In the genomic region with DNA sequence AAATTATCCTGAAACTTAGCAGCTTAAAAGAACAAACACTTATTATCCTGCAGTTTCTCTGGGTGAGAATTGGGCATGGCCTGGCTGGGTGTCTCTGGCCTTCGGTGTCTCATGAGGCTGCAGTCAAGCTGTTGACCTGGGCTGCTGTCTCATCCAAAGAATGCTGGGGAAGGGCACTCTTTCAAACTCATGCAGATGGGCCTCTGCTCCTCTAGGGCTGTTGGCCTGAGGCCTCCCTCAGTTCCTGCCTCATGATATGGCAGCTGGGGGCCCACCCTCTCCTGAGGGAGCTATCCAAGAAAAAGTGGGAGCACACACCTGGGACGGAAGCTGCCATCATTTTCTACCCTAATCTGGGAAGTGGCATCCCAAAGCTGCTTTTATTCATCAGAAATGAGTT, we compare ENCODE assay signal across 34 cellular contexts. TPM values are rescaled to one million over a fixed set of nuclear protein-coding genes. Genes with fewer than 3 reads are reported as not detected.
"Had no signal": no experiment of that assay in that cellular context is flagged by ENCODE, and none has a peak within 500 bp of the region (broad histone marks: within the 10 kb centered on the region; RNA-seq: fewer than 3 reads in every experiment).

No MANE protein-coding gene starts in this region.

- H3K27me3 Mint-ChIP-seq: activated CD4-positive, alpha-beta memory T cell treated with anti-CD3 and anti-CD28 coated beads for 36 hours; activated naive CD8-positive, alpha-beta T cell; activated naive CD8-positive, alpha-beta T cell treated with anti-CD3 and anti-CD28 coated beads, Interleukin-2, amount 50 U/mL, for 24 hours had no signal

- DNase-seq: activated B cell treated with CpG ODN at 0.5 μM for 24 hours; activated CD4-positive, alpha-beta memory T cell treated with anti-CD3 and anti-CD28 coated beads for 36 hours; activated CD4-positive, alpha-beta T cell treated with anti-CD3 and anti-CD28 coated beads for 4 hours; activated CD4-positive, alpha-beta T cell treated with anti-CD3 and anti-CD28 coated beads, Interleukin-2, amount 10 ng/mL, durations not matched to agents 24 days and 14 days; activated CD4-positive, alpha-beta T cell treated with anti-CD3 and anti-CD28 coated beads, Interleukin-2, amount 50 U/mL, for 1 hour; activated CD4-positive, alpha-beta T cell treated with anti-CD3 and anti-CD28 coated beads, Interleukin-2, amount 50 U/mL, for 4 hours; activated CD4-positive, CD25-positive, alpha-beta regulatory T cell treated with anti-CD3 and anti-CD28 coated beads, Interleukin-2, amount 50 U/mL, for 72 hours; activated CD8-positive, alpha-beta memory T cell treated with anti-CD3 and anti-CD28 coated beads, Interleukin-2, amount 50 U/mL, for 48 hours; activated CD8-positive, alpha-beta T cell treated with anti-CD3 and anti-CD28 coated beads for 36 hours; activated effector memory CD4-positive, alpha-beta T cell treated with Interleukin-2 at 50 U/mL for 16 hours; activated gamma-delta T cell; activated naive CD4-positive, alpha-beta T cell treated with anti-CD3 and anti-CD28 coated beads, Interleukin-2, amount 10 ng/mL, durations not matched to agents 7 days and 5 days; activated naive CD4-positive, alpha-beta T cell treated with Interleukin-2 at 50 U/mL for 16 hours; activated naive CD8-positive, alpha-beta T cell treated with anti-CD3 and anti-CD28 coated beads, Interleukin-2, amount 10 ng/mL, durations not matched to agents 7 days and 5 days; activated naive CD8-positive, alpha-beta T cell treated with anti-CD3 and anti-CD28 coated beads, Interleukin-2, amount 50 U/mL, for 24 hours; activated T-cell treated with anti-CD3 and anti-CD28 coated beads, Interleukin-2, amount 50 U/mL, for 24 hours; activated T-cell treated with anti-CD3 and anti-CD28 coated beads, Interleukin-2, amount 50 U/mL, for 48 hours; amygdala; anterior cingulate cortex; SW 1271; T-helper 1 cell; T-helper 2 cell; T-helper 9 cell had no signal

- H3K9me3 Mint-ChIP-seq: activated CD4-positive, alpha-beta T cell treated with anti-CD3 and anti-CD28 coated beads, Interleukin-2, amount 10 ng/mL, durations not matched to agents 24 days and 14 days; activated naive CD8-positive, alpha-beta T cell treated with anti-CD3 and anti-CD28 coated beads, Interleukin-2, amount 50 U/mL, for 24 hours; T-helper 1 cell treated with Interleukin-12 subunit alpha and Interleukin-12 subunit beta and Interleukin-4 antibody, amounts not matched to agents 30 μg/mL and 1 μg/mL, for 36 hours had no signal

- H3K4me3 Mint-ChIP-seq: activated B cell treated with CpG ODN at 0.5 μM for 24 hours; activated CD4-positive, alpha-beta memory T cell treated with anti-CD3 and anti-CD28 coated beads for 36 hours; activated CD4-positive, alpha-beta T cell treated with anti-CD3 and anti-CD28 coated beads, Interleukin-2, amount 10 ng/mL, durations not matched to agents 24 days and 14 days; activated CD8-positive, alpha-beta T cell treated with anti-CD3 and anti-CD28 coated beads for 36 hours; activated naive CD4-positive, alpha-beta T cell treated with anti-CD3 and anti-CD28 coated beads, Interleukin-2, amount 10 ng/mL, durations not matched to agents 7 days and 5 days; activated naive CD4-positive, alpha-beta T cell treated with anti-CD3 and anti-CD28 coated beads, Interleukin-2, amount 50 U/mL, for 24 hours; activated naive CD8-positive, alpha-beta T cell; activated naive CD8-positive, alpha-beta T cell treated with anti-CD3 and anti-CD28 coated beads, Interleukin-2, amount 10 ng/mL, durations not matched to agents 7 days and 5 days; activated naive CD8-positive, alpha-beta T cell treated with anti-CD3 and anti-CD28 coated beads, Interleukin-2, amount 50 U/mL, for 24 hours; activated T-cell treated with anti-CD3 and anti-CD28 coated beads, Interleukin-2, amount 50 U/mL, for 24 hours; brain; central memory CD8-positive, alpha-beta T cell; T-helper 1 cell treated with Interleukin-12 subunit alpha and Interleukin-12 subunit beta and Interleukin-4 antibody, amounts not matched to agents 30 μg/mL and 1 μg/mL, for 36 hours; T-helper 2 cell treated with Interferon-gamma antibody and Interleukin-4, amounts not matched to agents 5 μg/mL and 100 μg/mL, for 36 hours had no signal

- H3K36me3 ChIP-seq: ascending aorta, cardiac muscle cell had no signal

- H3K27ac ChIP-seq: ascending aorta, cardiac muscle cell had no signal

- H3K36me3 Mint-ChIP-seq: activated naive CD4-positive, alpha-beta T cell treated with anti-CD3 and anti-CD28 coated beads, Interleukin-2, amount 10 ng/mL, durations not matched to agents 7 days and 5 days; activated naive CD4-positive, alpha-beta T cell treated with anti-CD3 and anti-CD28 coated beads, Interleukin-2, amount 50 U/mL, for 24 hours; activated naive CD8-positive, alpha-beta T cell; activated naive CD8-positive, alpha-beta T cell treated with anti-CD3 and anti-CD28 coated beads, Interleukin-2, amount 10 ng/mL, durations not matched to agents 7 days and 5 days; brain had no signal

- H3K27ac Mint-ChIP-seq: activated B cell treated with CpG ODN at 0.5 μM for 24 hours; activated CD4-positive, alpha-beta memory T cell treated with anti-CD3 and anti-CD28 coated beads for 36 hours; activated CD4-positive, alpha-beta T cell treated with anti-CD3 and anti-CD28 coated beads, Interleukin-2, amount 10 ng/mL, durations not matched to agents 24 days and 14 days; activated CD8-positive, alpha-beta T cell treated with anti-CD3 and anti-CD28 coated beads for 36 hours; activated naive CD4-positive, alpha-beta T cell treated with anti-CD3 and anti-CD28 coated beads, Interleukin-2, amount 10 ng/mL, durations not matched to agents 7 days and 5 days; activated naive CD4-positive, alpha-beta T cell treated with anti-CD3 and anti-CD28 coated beads, Interleukin-2, amount 50 U/mL, for 24 hours; activated naive CD8-positive, alpha-beta T cell; activated naive CD8-positive, alpha-beta T cell treated with anti-CD3 and anti-CD28 coated beads, Interleukin-2, amount 10 ng/mL, durations not matched to agents 7 days and 5 days; activated naive CD8-positive, alpha-beta T cell treated with anti-CD3 and anti-CD28 coated beads, Interleukin-2, amount 50 U/mL, for 24 hours; activated T-cell treated with anti-CD3 and anti-CD28 coated beads, Interleukin-2, amount 50 U/mL, for 24 hours; activated T-helper 2 cell treated with anti-CD3 and anti-CD28 coated beads, Interferon-gamma antibody, Interleukin-2, Interleukin-4, amounts not matched to agents 10 μg/mL and 5 μg/mL and 100 μg/mL, durations not matched to agents 14 hours and 24 hours and 36 hours; brain; T-helper 1 cell treated with Interleukin-12 subunit alpha and Interleukin-12 subunit beta and Interleukin-4 antibody, amounts not matched to agents 30 μg/mL and 1 μg/mL, for 36 hours; T-helper 2 cell treated with Interferon-gamma antibody and Interleukin-4, amounts not matched to agents 5 μg/mL and 100 μg/mL, for 36 hours had no signal

- ATAC-seq: activated CD8-positive, alpha-beta T cell treated with anti-CD3 and anti-CD28 coated beads for 36 hours; activated naive CD8-positive, alpha-beta T cell treated with anti-CD3 and anti-CD28 coated beads, Interleukin-2, amount 50 U/mL, for 24 hours had no signal

- H3K4me1 ChIP-seq: ascending aorta had no signal

- H3K4me1 Mint-ChIP-seq: activated B cell treated with CpG ODN at 0.5 μM for 24 hours; activated naive CD4-positive, alpha-beta T cell treated with anti-CD3 and anti-CD28 coated beads, Interleukin-2, amount 10 ng/mL, durations not matched to agents 7 days and 5 days; activated naive CD4-positive, alpha-beta T cell treated with anti-CD3 and anti-CD28 coated beads, Interleukin-2, amount 50 U/mL, for 24 hours; brain; central memory CD8-positive, alpha-beta T cell had no signal

- H3K4me3 ChIP-seq: ascending aorta, cardiac muscle cell had no signal

- H3K27me3 ChIP-seq: ascending aorta, cardiac muscle cell had no signal

RNA-seq across cellular contexts. Expression of gene DRGX, which starts 43.6 kb away (rescaled TPM):
- total RNA-seq: activated B cell treated with CpG ODN at 0.5 μM for 24 hours; activated CD4-positive, alpha-beta memory T cell treated with anti-CD3 and anti-CD28 coated beads for 36 hours; activated CD8-positive, alpha-beta memory T cell treated with anti-CD3 and anti-CD28 coated beads for 36 hours; activated CD8-positive, alpha-beta T cell treated with anti-CD3 and anti-CD28 coated beads for 36 hours; activated naive CD8-positive, alpha-beta T cell treated with anti-CD3 and anti-CD28 coated beads, Interleukin-2, amount 10 ng/mL, durations not matched to agents 7 days and 5 days; activated T-helper 2 cell treated with anti-CD3 and anti-CD28 coated beads, Interferon-gamma antibody, Interleukin-2, Interleukin-4, amounts not matched to agents 10 μg/mL and 5 μg/mL and 100 μg/mL, durations not matched to agents 14 hours and 24 hours and 36 hours; ascending aorta; bronchial epithelial cell; cardiac muscle cell had no signal

RNA-seq across cellular contexts. Expression of gene C10orf71, which starts 53.4 kb away (rescaled TPM):
- total RNA-seq: activated B cell treated with CpG ODN at 0.5 μM for 24 hours; activated CD4-positive, alpha-beta memory T cell treated with anti-CD3 and anti-CD28 coated beads for 36 hours; activated CD4-positive, alpha-beta T cell treated with anti-CD3 and anti-CD28 coated beads, Interleukin-2, amount 10 ng/mL, durations not matched to agents 24 days and 14 days; activated CD8-positive, alpha-beta memory T cell treated with anti-CD3 and anti-CD28 coated beads for 36 hours; activated CD8-positive, alpha-beta T cell treated with anti-CD3 and anti-CD28 coated beads for 36 hours; activated naive CD8-positive, alpha-beta T cell treated with anti-CD3 and anti-CD28 coated beads, Interleukin-2, amount 10 ng/mL, durations not matched to agents 7 days and 5 days; activated T-helper 2 cell treated with anti-CD3 and anti-CD28 coated beads, Interferon-gamma antibody, Interleukin-2, Interleukin-4, amounts not matched to agents 10 μg/mL and 5 μg/mL and 100 μg/mL, durations not matched to agents 14 hours and 24 hours and 36 hours; ascending aorta; bronchial epithelial cell had no signal
